In genomic region chr12:89494411-89495231, GRCh38 we compare ENCODE assay signal across 7 cellular contexts.
DNase-seq lines count a peak whose midpoint lies in the region; ATAC-seq lines count a peak whose summit lies in the region.

No MANE protein-coding gene starts in this region.

- H3K9me3 Mint-ChIP-seq in activated naive CD8-positive, alpha-beta T cell treated with anti-CD3 and anti-CD28 coated beads, Interleukin-2, amount 50 U/mL, for 24 hours, result no peaks in the 10 kb centered on the region

- peaks cover 25% of the 10 kb centered on the region for H3K4me1 Mint-ChIP-seq in activated naive CD8-positive, alpha-beta T cell treated with anti-CD3 and anti-CD28 coated beads, Interleukin-2, amount 50 U/mL, for 24 hours

- peak; percentile 65 for ATAC-seq in GM19351 (IDR thresholded peaks at IDR 0.05; ENCODE audit: unreplicated experiment)
- ATAC-seq in HG03175 (IDR thresholded peaks at IDR 0.05; ENCODE audit: unreplicated experiment), result peak; percentile 81
- peak; percentile 97 for ATAC-seq in activated naive CD8-positive, alpha-beta T cell treated with anti-CD3 and anti-CD28 coated beads, Interleukin-2, amount 50 U/mL, for 24 hours

- H3K27ac Mint-ChIP-seq in activated naive CD8-positive, alpha-beta T cell treated with anti-CD3 and anti-CD28 coated beads, Interleukin-2, amount 50 U/mL, for 24 hours, result peak overlapping the region; percentile 93

- peak; percentile 8 for DNase-seq in activated naive CD8-positive, alpha-beta T cell treated with anti-CD3 and anti-CD28 coated beads, Interleukin-2, amount 50 U/mL, for 24 hours
- peak; percentile 29 to 36 for DNase-seq in stimulated activated CD8-positive, alpha-beta memory T cell treated with anti-CD3 and anti-CD28 coated beads, Interleukin-15, amount 100 ng/mL, for 48 hours (ENCODE audit: low read depth in 2 of 2)
- DNase-seq in NCI-H187 (lab: John Stamatoyannopoulos, UW) (no peak), GM19240 (ENCODE audit: insufficient read length, low spot score) (no peak), NCI-H1930 (lab: John Stamatoyannopoulos, UW) (no peak)

- peaks cover 14% of the 10 kb centered on the region for H3K36me3 Mint-ChIP-seq in activated naive CD8-positive, alpha-beta T cell treated with anti-CD3 and anti-CD28 coated beads, Interleukin-2, amount 50 U/mL, for 24 hours (ENCODE audit: low read depth)

- H3K4me3 Mint-ChIP-seq in activated naive CD8-positive, alpha-beta T cell treated with anti-CD3 and anti-CD28 coated beads, Interleukin-2, amount 50 U/mL, for 24 hours, result peak overlapping the region; percentile 45

- H3K27me3 Mint-ChIP-seq in activated naive CD8-positive, alpha-beta T cell treated with anti-CD3 and anti-CD28 coated beads, Interleukin-2, amount 50 U/mL, for 24 hours, result no peaks in the 10 kb centered on the region

Comparison
In these comparisons a context has a peak if more than half of its experiments do, and no peak if none do; other contexts are left out.
1. DNase-seq: peak in activated naive CD8-positive, alpha-beta T cell treated with anti-CD3 and anti-CD28 coated beads, Interleukin-2, amount 50 U/mL, for 24 hours (single experiment) and stimulated activated CD8-positive, alpha-beta memory T cell treated with anti-CD3 and anti-CD28 coated beads, Interleukin-15, amount 100 ng/mL, for 48 hours (2 of 2); none in NCI-H187 (0 of 2), GM19240 (single experiment) and NCI-H1930 (0 of 2).
2. Peak in every context shown above with its lines, with median percentiles within 50 percentile points of each other: ATAC-seq.